Comparison of ENCODE assay signal across 8 cellular contexts in the genomic region with DNA sequence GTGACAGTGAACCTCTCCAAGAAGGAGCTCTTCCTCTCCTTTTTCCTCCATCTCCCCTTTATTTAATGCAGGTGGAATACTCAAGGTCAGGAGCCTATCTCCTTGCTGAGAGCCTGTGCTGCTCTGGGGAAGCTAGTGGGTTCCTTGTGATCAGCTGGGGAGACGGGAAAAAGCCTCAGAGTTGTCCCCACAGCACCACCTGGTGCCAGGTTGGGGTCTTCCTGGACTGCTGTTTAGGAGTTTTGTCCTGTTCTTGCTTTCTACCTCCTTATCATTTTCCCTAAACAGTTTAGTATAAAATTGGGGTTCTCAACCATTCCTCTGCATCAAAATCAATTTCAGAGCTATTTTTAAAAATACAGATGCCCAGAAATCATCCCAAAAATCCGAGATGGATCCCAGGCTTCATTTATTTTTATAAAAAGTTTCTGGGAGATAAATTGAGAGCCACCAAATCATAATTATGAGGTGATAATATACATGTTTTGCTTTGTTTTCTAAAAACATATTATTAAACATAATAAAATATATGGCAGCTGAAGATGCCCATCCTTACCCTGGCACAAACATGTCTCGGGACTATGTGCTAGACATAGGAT. TPM values are rescaled to one million over a fixed set of nuclear protein-coding genes. Genes with fewer than 3 reads are reported as not detected.
DNase-seq lines count a peak whose midpoint lies in the region; ATAC-seq and TF ChIP-seq lines count a peak whose summit lies in the region.

No MANE protein-coding gene starts in this region.

- no peak overlapping the region for H3K4me3 Mint-ChIP-seq in activated CD4-positive, alpha-beta memory T cell treated with anti-CD3 and anti-CD28 coated beads for 36 hours
- H3K4me3 Mint-ChIP-seq in activated CD4-positive, alpha-beta memory T cell treated with anti-CD3 and anti-CD28 coated beads, Interleukin-2, amount 10 ng/mL, durations not matched to agents 7 days and 5 days: no peak overlapping the region
- H3K4me3 Mint-ChIP-seq in brain: peak overlapping the region in 1 of 5 experiments; percentile 54

- TF ChIP-seq CTCF in brain (conservative IDR thresholded peaks at IDR 0.05): peak; percentile 74 to 87
- TF ChIP-seq CTCF in right lobe of liver (IDR thresholded peaks at IDR 0.05): peak; percentile 32 to 47 (median 34)

- H3K9me3 ChIP-seq in right lobe of liver: no peaks in the 10 kb centered on the region

- peaks cover 0 to 4% of the 10 kb centered on the region in 2 donors for H3K27me3 ChIP-seq in right lobe of liver

- CTCF ChIA-PET in activated CD4-positive, alpha-beta memory T cell treated with anti-CD3 and anti-CD28 coated beads for 36 hours (lab: Charles Lee): interaction anchor here (2.0 kb wide), 1 partner anchor 459 kb away, joined by 5 read pairs; no protein-coding TSS in a partner anchor
- CTCF ChIA-PET in activated CD4-positive, alpha-beta memory T cell treated with anti-CD3 and anti-CD28 coated beads, Interleukin-2, amount 10 ng/mL, durations not matched to agents 7 days and 5 days (lab: Charles Lee): interaction anchor here (1.2 to 1.9 kb wide), 3 partner anchors 419 to 463 kb away, joined by 3 to 6 read pairs (median 4); a partner anchor contains a TSS

- H3K36me3 Mint-ChIP-seq in activated CD4-positive, alpha-beta memory T cell treated with anti-CD3 and anti-CD28 coated beads for 36 hours: no peaks in the 10 kb centered on the region
- H3K36me3 Mint-ChIP-seq in activated CD4-positive, alpha-beta memory T cell treated with anti-CD3 and anti-CD28 coated beads, Interleukin-2, amount 10 ng/mL, durations not matched to agents 7 days and 5 days (ENCODE audit: low read depth): no peaks in the 10 kb centered on the region
- no peaks in the 10 kb centered on the region for H3K36me3 Mint-ChIP-seq in brain

- no peak overlapping the region for H3K4me3 ChIP-seq in right lobe of liver

- H3K27ac Mint-ChIP-seq in activated CD4-positive, alpha-beta memory T cell treated with anti-CD3 and anti-CD28 coated beads for 36 hours: no peak overlapping the region
- H3K27ac Mint-ChIP-seq in activated CD4-positive, alpha-beta memory T cell treated with anti-CD3 and anti-CD28 coated beads, Interleukin-2, amount 10 ng/mL, durations not matched to agents 7 days and 5 days: no peak overlapping the region
- H3K27ac Mint-ChIP-seq in brain: peak overlapping the region in 1 of 5 experiments; percentile 81

- POLR2A ChIA-PET in activated CD4-positive, alpha-beta memory T cell treated with anti-CD3 and anti-CD28 coated beads for 36 hours (lab: Charles Lee): no interaction called here
- POLR2A ChIA-PET in activated CD4-positive, alpha-beta memory T cell treated with anti-CD3 and anti-CD28 coated beads, Interleukin-2, amount 10 ng/mL, durations not matched to agents 7 days and 5 days (lab: Charles Lee): no interaction called here

- no peaks in the 10 kb centered on the region for H3K4me1 Mint-ChIP-seq in activated CD4-positive, alpha-beta memory T cell treated with anti-CD3 and anti-CD28 coated beads for 36 hours (ENCODE audit: low read depth)
- no peaks in the 10 kb centered on the region for H3K4me1 Mint-ChIP-seq in activated CD4-positive, alpha-beta memory T cell treated with anti-CD3 and anti-CD28 coated beads, Interleukin-2, amount 10 ng/mL, durations not matched to agents 7 days and 5 days
- peaks cover 10% of the 10 kb centered on the region for H3K4me1 Mint-ChIP-seq in brain

- H3K4me1 ChIP-seq in right lobe of liver: no peaks in the 10 kb centered on the region

- no peaks in the 10 kb centered on the region for H3K36me3 ChIP-seq in right lobe of liver

- WGBS in right lobe of liver (ENCODE audit: insufficient coverage, low coverage, low lambda C conversion rate, missing lambda C conversion rate): 15% methylated on average over 3 of the region's 3 CpGs

- H3K9me3 Mint-ChIP-seq in activated CD4-positive, alpha-beta memory T cell treated with anti-CD3 and anti-CD28 coated beads for 36 hours: no peaks in the 10 kb centered on the region
- H3K9me3 Mint-ChIP-seq in activated CD4-positive, alpha-beta memory T cell treated with anti-CD3 and anti-CD28 coated beads, Interleukin-2, amount 10 ng/mL, durations not matched to agents 7 days and 5 days: no peaks in the 10 kb centered on the region
- no peaks in the 10 kb centered on the region for H3K9me3 Mint-ChIP-seq in brain

- DNase-seq in activated CD4-positive, alpha-beta memory T cell treated with anti-CD3 and anti-CD28 coated beads for 36 hours: peak; percentile 28
- no peak for DNase-seq in activated CD4-positive, alpha-beta memory T cell treated with anti-CD3 and anti-CD28 coated beads, Interleukin-2, amount 10 ng/mL, durations not matched to agents 7 days and 5 days
- DNase-seq in NCI-H460 (ENCODE audit: extremely low read depth, low read depth) (peak; percentile 77), right lobe of liver (peak in 2 of 3 donors; percentile 45 to 49), NCI-H2107 treated with DMSO at 0.1 percent for 48 hours (lab: John Stamatoyannopoulos, UW; ENCODE audit: unreplicated experiment) (no peak)

- no peak for TF ChIP-seq POLR2A in right lobe of liver (IDR thresholded peaks at IDR 0.05)

- intact Hi-C loops in activated CD4-positive, alpha-beta memory T cell treated with anti-CD3 and anti-CD28 coated beads for 36 hours (cut with micrococcal nuclease): loop anchor here (1.0 kb wide), 2 partner anchors 419 to 460 kb away; no protein-coding TSS in a partner anchor
- intact Hi-C loops in right lobe of liver (cut with DNase I): no loop called here

- peak; percentile 55 for ATAC-seq in HG02678 (IDR thresholded peaks at IDR 0.05; ENCODE audit: unreplicated experiment)
- ATAC-seq in right lobe of liver: peak; percentile 54 to 77 (median 71)
- ATAC-seq in HG03378 (IDR thresholded peaks at IDR 0.05; ENCODE audit: unreplicated experiment): no peak

- H3K27me3 Mint-ChIP-seq in activated CD4-positive, alpha-beta memory T cell treated with anti-CD3 and anti-CD28 coated beads for 36 hours: no peaks in the 10 kb centered on the region
- H3K27me3 Mint-ChIP-seq in activated CD4-positive, alpha-beta memory T cell treated with anti-CD3 and anti-CD28 coated beads, Interleukin-2, amount 10 ng/mL, durations not matched to agents 7 days and 5 days: no peaks in the 10 kb centered on the region
- H3K27me3 Mint-ChIP-seq in brain: no peaks in the 10 kb centered on the region

- no peak overlapping the region for H3K27ac ChIP-seq in right lobe of liver

RNA-seq across cellular contexts. Expression of a gene that starts 44.3 kb away (rescaled TPM):
- under 1 TPM; 0.10 TPM for total RNA-seq in activated CD4-positive, alpha-beta memory T cell treated with anti-CD3 and anti-CD28 coated beads for 36 hours
- under 1 TPM; 0.18 to 0.20 TPM for total RNA-seq in activated CD4-positive, alpha-beta memory T cell treated with anti-CD3 and anti-CD28 coated beads, Interleukin-2, amount 10 ng/mL, durations not matched to agents 7 days and 5 days
- total RNA-seq in NCI-H460 (2014; rRNA removed; shearing (Covaris generic)): 6.4 and 9.4 TPM in 2 replicates
- 4.2 and 5.3 TPM in 2 replicates for polyA plus RNA-seq in NCI-H460 (2014; cell fraction: nucleus; rRNA removed)
- polyA plus RNA-seq in brain (ENCODE audit: insufficient read depth, low read depth, low replicate concordance): not detected
- total RNA-seq in right lobe of liver: under 1 TPM; 0.13 to 0.93 (median 0.32) TPM

Comparison
In these comparisons a context has a peak if more than half of its experiments do, and no peak if none do; other contexts are left out.
1. DNase-seq: peak in activated CD4-positive, alpha-beta memory T cell treated with anti-CD3 and anti-CD28 coated beads for 36 hours (single experiment), NCI-H460 (single experiment) and right lobe of liver (2 of 3); none in activated CD4-positive, alpha-beta memory T cell treated with anti-CD3 and anti-CD28 coated beads, Interleukin-2, amount 10 ng/mL, durations not matched to agents 7 days and 5 days (single experiment) and NCI-H2107 treated with DMSO at 0.1 percent for 48 hours (single experiment).